14 cellular contexts compared by ENCODE assay signal in the genomic region with DNA sequence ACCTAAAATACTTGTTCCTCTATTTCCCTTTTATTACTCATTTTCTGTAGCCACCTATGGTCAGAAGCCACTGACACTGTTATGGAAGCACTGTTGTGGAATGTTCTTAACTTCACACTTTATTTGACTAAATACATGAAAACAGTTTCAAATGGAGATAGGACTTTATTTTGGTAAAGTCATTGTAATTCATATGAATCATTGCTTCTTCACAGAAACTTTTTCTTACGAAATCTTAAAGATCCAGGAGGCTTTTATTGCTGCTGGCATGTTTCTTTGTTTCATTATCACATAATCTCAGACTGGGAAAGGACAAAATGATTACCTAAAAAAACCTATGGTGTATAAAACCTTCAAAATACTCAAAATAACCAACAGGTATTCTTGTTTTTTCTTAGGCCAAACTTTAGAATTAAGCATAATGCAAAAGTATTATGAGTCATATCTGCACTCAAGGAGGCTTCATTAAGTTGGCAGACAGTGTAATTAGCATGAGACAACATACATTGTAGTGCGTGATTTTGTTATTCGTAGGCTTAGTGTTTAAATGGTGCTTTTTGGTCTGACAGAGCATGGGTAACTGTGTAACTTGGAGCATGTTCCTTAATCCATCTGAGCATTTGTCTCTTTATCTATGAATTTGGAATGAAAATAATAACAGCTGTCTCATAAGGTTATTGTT. TPM values are rescaled to one million over a fixed set of nuclear protein-coding genes. Genes with fewer than 3 reads are reported as not detected.
A peak's percentile ranks its signal among the peaks of the same experiment; 100 is the strongest.
DNase-seq lines count a peak whose midpoint lies in the region; ATAC-seq and TF ChIP-seq lines count a peak whose summit lies in the region.
"Had no signal": no experiment of that assay in that cellular context is flagged by ENCODE, and none has a peak within 500 bp of the region (broad histone marks: within the 10 kb centered on the region; RNA-seq: fewer than 3 reads in every experiment).

No MANE protein-coding gene starts in this region.

- TF ChIP-seq EP300 in sigmoid colon (IDR thresholded peaks at IDR 0.05) = no peak

- H3K9me3 ChIP-seq in sigmoid colon = no peaks in the 10 kb centered on the region
- no peaks in the 10 kb centered on the region for H3K9me3 ChIP-seq in CD8-positive, alpha-beta memory T cell (ENCODE audit: low read length)
- H3K9me3 ChIP-seq in Peyer's patch = no peaks in the 10 kb centered on the region

- DNase-seq in GM03348 (ENCODE audit: low spot score) = peak; percentile 7
- DNase-seq in RWPE1 (ENCODE audit: low spot score) = peak; percentile 4
- DNase-seq in fibroblast of peridontal ligament (ENCODE audit: extremely low read depth) = peak; percentile 54
- DNase-seq in sigmoid colon = no peak
- DNase-seq in lower leg skin (ENCODE audit: low spot score in 2 of 2) = no peak
- no peak for DNase-seq in CD8-positive, alpha-beta memory T cell
- DNase-seq in Peyer's patch = no peak
- DNase-seq: activated CD4-positive, alpha-beta T cell treated with anti-CD3 and anti-CD28 coated beads for 4 hours; CD4-positive, alpha-beta memory T cell; central memory CD4-positive, alpha-beta T cell; stimulated activated CD4-positive, alpha-beta T cell treated with anti-CD3 and anti-CD28 coated beads, Interleukin-2, amount 100 ng/mL, for 24 hours; stimulated activated naive CD8-positive, alpha-beta T cell treated with anti-CD3 and anti-CD28 coated beads, Interleukin-15, Interleukin-2, amounts not matched to agents 100 U/mL and 50 U/mL, for 24 hours had no signal

- no peaks in the 10 kb centered on the region for H3K9me3 Mint-ChIP-seq in CD8-positive, alpha-beta memory T cell
- H3K9me3 Mint-ChIP-seq: activated T-helper 17 cell treated with anti-CD3 and anti-CD28 coated beads, Interleukin-2, amount 50 U/mL, for 72 hours; CD4-positive, alpha-beta memory T cell had no signal

- POLR2A ChIA-PET in RWPE1 (lab: Yijun Ruan, JAX; ENCODE audit: low non-redundant PET) = no interaction called here
- POLR2A ChIA-PET in CD8-positive, alpha-beta memory T cell (lab: Charles Lee) = no interaction called here

- TF ChIP-seq POLR2A in sigmoid colon (IDR thresholded peaks at IDR 0.05) (no peak), lower leg skin (IDR thresholded peaks at IDR 0.05) (no peak), Peyer's patch (IDR thresholded peaks at IDR 0.05) (no peak)

- intact Hi-C loops in sigmoid colon (cut with DNase I) = loop anchor here (5.0 kb wide), 1 partner anchor 58 kb away; a partner anchor contains a TSS
- intact Hi-C loops in lower leg skin (cut with DNase I; ENCODE audit: low total_unique reads) = no loop called here

- H3K4me1 ChIP-seq in sigmoid colon (peaks cover 0 to 69% (median 16%) of the 10 kb centered on the region in 4 donors), Peyer's patch (no peaks in the 10 kb centered on the region)
- H3K4me1 ChIP-seq in CD8-positive, alpha-beta memory T cell (ENCODE audit: insufficient read depth, low read length) = no peaks in the 10 kb centered on the region

- H3K27me3 Mint-ChIP-seq in CD8-positive, alpha-beta memory T cell = no peaks in the 10 kb centered on the region
- H3K27me3 Mint-ChIP-seq: activated T-helper 17 cell treated with anti-CD3 and anti-CD28 coated beads, Interleukin-2, amount 50 U/mL, for 72 hours; CD4-positive, alpha-beta memory T cell had no signal

- H3K4me3 Mint-ChIP-seq in CD8-positive, alpha-beta memory T cell = no peak overlapping the region
- H3K4me3 Mint-ChIP-seq: activated T-helper 17 cell treated with anti-CD3 and anti-CD28 coated beads, Interleukin-2, amount 50 U/mL, for 72 hours; CD4-positive, alpha-beta memory T cell had no signal

- H3K4me3 ChIP-seq in sigmoid colon = no peak overlapping the region
- H3K4me3 ChIP-seq in lower leg skin (ENCODE audit: low read depth, poor library complexity, severe bottlenecking) = no peak overlapping the region
- no peak overlapping the region for H3K4me3 ChIP-seq in CD8-positive, alpha-beta memory T cell (ENCODE audit: low read length)
- no peak overlapping the region for H3K4me3 ChIP-seq in Peyer's patch

- no peak for TF ChIP-seq CTCF in RWPE1 (conservative IDR thresholded peaks at IDR 0.05; ENCODE audit: low read depth)
- TF ChIP-seq CTCF in sigmoid colon (IDR thresholded peaks at IDR 0.05) = no peak
- no peak for TF ChIP-seq CTCF in lower leg skin (IDR thresholded peaks at IDR 0.05)
- no peak for TF ChIP-seq CTCF in Peyer's patch (IDR thresholded peaks at IDR 0.05)

- H3K4me1 Mint-ChIP-seq in CD8-positive, alpha-beta memory T cell = peaks cover 32 to 79% (median 33%) of the 10 kb centered on the region in 3 donors

- CTCF ChIA-PET in RWPE1 (lab: Yijun Ruan, JAX) = no interaction called here
- CTCF ChIA-PET in CD8-positive, alpha-beta memory T cell (lab: Charles Lee) = no interaction called here

- no peaks in the 10 kb centered on the region for H3K27me3 ChIP-seq in sigmoid colon
- H3K27me3 ChIP-seq in CD8-positive, alpha-beta memory T cell (ENCODE audit: insufficient read depth, low read length, poor library complexity, severe bottlenecking) = no peaks in the 10 kb centered on the region
- no peaks in the 10 kb centered on the region for H3K27me3 ChIP-seq in Peyer's patch

- ATAC-seq in HG02852 (IDR thresholded peaks at IDR 0.05; ENCODE audit: unreplicated experiment) = no peak
- ATAC-seq: activated T-helper 17 cell treated with anti-CD3 and anti-CD28 coated beads, Interleukin-2, amount 50 U/mL, for 72 hours; stimulated activated naive CD8-positive, alpha-beta T cell treated with anti-CD3 and anti-CD28 coated beads, Interleukin-15, Interleukin-2, amounts not matched to agents 100 U/mL and 50 U/mL, for 24 hours had no signal

- no peaks in the 10 kb centered on the region for H3K36me3 ChIP-seq in sigmoid colon
- no peaks in the 10 kb centered on the region for H3K36me3 ChIP-seq in CD8-positive, alpha-beta memory T cell (ENCODE audit: insufficient read depth, low read length)
- H3K36me3 ChIP-seq in Peyer's patch = no peaks in the 10 kb centered on the region

- peaks cover 0 to 2% (median 0%) of the 10 kb centered on the region in 3 donors for H3K36me3 Mint-ChIP-seq in CD8-positive, alpha-beta memory T cell

- 71 to 72% methylated on average over 3 of the region's 3 CpGs for WGBS in sigmoid colon, 2 donors
- 51 to 59% methylated on average over 3 of the region's 3 CpGs for WGBS in lower leg skin, 2 donors

- H3K27ac ChIP-seq in RWPE1 = no peak overlapping the region
- peak overlapping the region; percentile 79 to 84 (median 80) for H3K27ac ChIP-seq in sigmoid colon
- no peak overlapping the region for H3K27ac ChIP-seq in CD8-positive, alpha-beta memory T cell (ENCODE audit: low read depth, low read length)
- peak overlapping the region in 2 of 4 donors; percentile 35 to 50 for H3K27ac ChIP-seq in Peyer's patch

- no peak overlapping the region for H3K27ac Mint-ChIP-seq in CD8-positive, alpha-beta memory T cell
- H3K27ac Mint-ChIP-seq: CD4-positive, alpha-beta memory T cell had no signal

RNA-seq across cellular contexts. Expression of a gene that starts 58.0 kb away (rescaled TPM):
- 100 to 1,000 TPM; 358 to 452 (median 373) TPM for total RNA-seq in sigmoid colon
- 100 to 1,000 TPM in 1 of 3 donors, 10 to 100 TPM in 2; 66.0 to 112 (median 83.5) TPM for polyA plus RNA-seq in sigmoid colon
- total RNA-seq in lower leg skin = 10 to 100 TPM; 51.5 to 85.5 (median 56.9) TPM
- 10 to 100 TPM; 30.7 to 31.1 TPM for total RNA-seq in CD8-positive, alpha-beta memory T cell
- 190 TPM for polyA plus RNA-seq in CD8-positive, alpha-beta memory T cell
- total RNA-seq in Peyer's patch = 100 to 1,000 TPM in 1 of 4 donors, 10 to 100 TPM in 3; 44.9 to 139 (median 69.2) TPM

RNA-seq across cellular contexts. Expression of a gene that starts 58.1 kb away (rescaled TPM):
- total RNA-seq in sigmoid colon = 10 to 100 TPM in 2 of 4 donors, 1 to 10 TPM in 2; 5.3 to 23.5 (median 9.8) TPM
- 10 to 100 TPM in 2 of 3 donors, 1 to 10 TPM in 1; 7.5 to 15.7 (median 14.4) TPM for polyA plus RNA-seq in sigmoid colon
- 1 to 10 TPM in 2 of 4 donors, under 1 TPM in 2; 0.25 to 1.9 (median 1.0) TPM for total RNA-seq in lower leg skin
- total RNA-seq in CD8-positive, alpha-beta memory T cell = 1 to 10 TPM; 1.2 to 2.7 TPM
- 3.3 TPM for polyA plus RNA-seq in CD8-positive, alpha-beta memory T cell
- 1 to 10 TPM in 3 of 4 donors, under 1 TPM in 1; 0.88 to 5.8 (median 1.8) TPM for total RNA-seq in Peyer's patch

Comparison
In these comparisons a context has a peak if more than half of its experiments do, and no peak if none do; other contexts are left out.
1. DNase-seq: peak in GM03348 (single experiment), RWPE1 (single experiment) and fibroblast of peridontal ligament (single experiment); none in sigmoid colon (single experiment), lower leg skin (0 of 2), CD8-positive, alpha-beta memory T cell (0 of 5) and Peyer's patch (0 of 3).
2. H3K27ac ChIP-seq: peak in sigmoid colon (4 of 4); none in RWPE1 (single experiment) and CD8-positive, alpha-beta memory T cell (single experiment).